In the genomic region with DNA sequence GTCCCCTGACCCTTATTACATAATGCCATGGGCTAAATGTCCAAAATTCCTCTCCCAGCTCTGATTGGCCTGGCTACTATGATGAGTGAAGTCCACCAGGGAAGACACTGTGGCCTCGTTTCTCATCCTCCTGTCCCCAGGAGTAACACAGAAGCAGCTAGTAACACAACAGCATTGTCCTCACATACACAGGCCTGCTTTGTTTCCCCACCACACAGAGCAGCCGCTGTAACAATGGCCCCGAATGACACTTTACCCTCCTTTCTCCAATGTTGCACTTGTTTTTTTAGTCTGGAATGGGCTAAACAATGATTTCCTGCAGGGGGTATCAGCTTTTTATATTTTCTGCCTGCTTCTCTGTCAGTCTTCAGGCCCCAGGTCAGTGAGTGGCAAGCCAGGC, we compare ENCODE assay signal across 16 cellular contexts. TPM values are rescaled to one million over a fixed set of nuclear protein-coding genes. Genes with fewer than 3 reads are reported as not detected.
DNase-seq lines count a peak whose midpoint lies in the region; ATAC-seq and TF ChIP-seq lines count a peak whose summit lies in the region.
"Had no signal": no experiment of that assay in that cellular context is flagged by ENCODE, and none has a peak within 500 bp of the region (broad histone marks: within the 10 kb centered on the region; RNA-seq: fewer than 3 reads in every experiment).

A gene with protein sequence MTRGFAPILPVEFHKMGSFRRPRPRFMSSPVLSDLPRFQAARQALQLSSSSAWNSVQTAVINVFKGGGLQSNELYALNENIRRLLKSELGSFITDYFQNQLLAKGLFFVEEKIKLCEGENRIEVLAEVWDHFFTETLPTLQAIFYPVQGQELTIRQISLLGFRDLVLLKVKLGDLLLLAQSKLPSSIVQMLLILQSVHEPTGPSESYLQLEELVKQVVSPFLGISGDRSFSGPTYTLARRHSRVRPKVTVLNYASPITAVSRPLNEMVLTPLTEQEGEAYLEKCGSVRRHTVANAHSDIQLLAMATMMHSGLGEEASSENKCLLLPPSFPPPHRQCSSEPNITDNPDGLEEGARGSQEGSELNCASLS (plus strand): TSS at position 363 of the 400 bp plus-strand sequence. CDS start 104,834 bp downstream, outside the sequence.

- H3K27ac Mint-ChIP-seq in osteocyte (ENCODE audit: unreplicated experiment) (peak within 1 kb of the TSS; percentile 19), Calu3 (ENCODE audit: unreplicated experiment) (no peak within 1 kb of the TSS)
- H3K27ac Mint-ChIP-seq in naive thymus-derived CD4-positive, alpha-beta T cell = no peak within 1 kb of the TSS
- H3K27ac Mint-ChIP-seq: activated CD8-positive, alpha-beta T cell treated with anti-CD3 and anti-CD28 coated beads for 36 hours had no signal

- H3K4me1 ChIP-seq in ACC112 (ENCODE audit: control insufficient read depth, insufficient read depth, low read length, unreplicated experiment) = peaks cover 18% of the 10 kb centered on the region
- peaks cover 10% of the 10 kb centered on the region for H3K4me1 ChIP-seq in SJSA1 (replicated peaks)
- no peaks in the 10 kb centered on the region for H3K4me1 ChIP-seq in naive thymus-derived CD4-positive, alpha-beta T cell (ENCODE audit: control insufficient read depth in 2 of 2, insufficient read depth in 2 of 2, low read length in 2 of 2)
- no peaks in the 10 kb centered on the region for H3K4me1 ChIP-seq in prostate gland (replicated peaks)
- H3K4me1 ChIP-seq: adrenal gland had no signal

- ATAC-seq in left lobe of liver = no peak
- no peak for ATAC-seq in naive thymus-derived CD4-positive, alpha-beta T cell
- ATAC-seq: activated CD8-positive, alpha-beta T cell treated with anti-CD3 and anti-CD28 coated beads for 36 hours; stimulated activated naive CD8-positive, alpha-beta T cell treated with anti-CD3 and anti-CD28 coated beads, Interleukin-15, Interleukin-2, amounts not matched to agents 100 U/mL and 50 U/mL, for 24 hours had no signal

- WGBS in prostate gland = 78% methylated on average over 3 of the region's 3 CpGs

- H3K27me3 ChIP-seq in ACC112 (ENCODE audit: insufficient read depth, low read length) (no peaks in the 10 kb centered on the region), SJSA1 (replicated peaks) (no peaks in the 10 kb centered on the region), prostate gland (replicated peaks; ENCODE audit: insufficient read depth) (no peaks in the 10 kb centered on the region)
- H3K27me3 ChIP-seq in naive thymus-derived CD4-positive, alpha-beta T cell (ENCODE audit: control insufficient read depth in 2 of 2, insufficient read depth in 2 of 2, low read length in 2 of 2) = no peaks in the 10 kb centered on the region
- H3K27me3 ChIP-seq: adrenal gland had no signal

- H3K9me3 ChIP-seq in SJSA1 (replicated peaks) (no peaks in the 10 kb centered on the region), prostate gland (no peaks in the 10 kb centered on the region)
- no peaks in the 10 kb centered on the region for H3K9me3 ChIP-seq in naive thymus-derived CD4-positive, alpha-beta T cell (ENCODE audit: control insufficient read depth in 2 of 3, low read length in 3 of 3)
- H3K9me3 ChIP-seq: adrenal gland had no signal

- H3K27me3 Mint-ChIP-seq in osteocyte (ENCODE audit: unreplicated experiment) (no peaks in the 10 kb centered on the region), Calu3 (ENCODE audit: unreplicated experiment) (peaks cover 35% of the 10 kb centered on the region)
- peaks cover 0 to 6% (median 1%) of the 10 kb centered on the region in 5 donors for H3K27me3 Mint-ChIP-seq in naive thymus-derived CD4-positive, alpha-beta T cell

- H3K27ac ChIP-seq in ACC112 (ENCODE audit: low read depth, low read length) (peak within 1 kb of the TSS; percentile 66), SJSA1 (no peak within 1 kb of the TSS), prostate gland (no peak within 1 kb of the TSS)
- no peak within 1 kb of the TSS for H3K27ac ChIP-seq in naive thymus-derived CD4-positive, alpha-beta T cell (ENCODE audit: low read depth, low read length)
- H3K27ac ChIP-seq: adrenal gland, SK-N-MC had no signal

- no peak for TF ChIP-seq POLR2A in prostate gland (IDR thresholded peaks at IDR 0.05)

- no peak within 1 kb of the TSS for H3K4me3 Mint-ChIP-seq in osteocyte (ENCODE audit: unreplicated experiment)
- no peak within 1 kb of the TSS for H3K4me3 Mint-ChIP-seq in naive thymus-derived CD4-positive, alpha-beta T cell
- no peak within 1 kb of the TSS for H3K4me3 Mint-ChIP-seq in Calu3 (ENCODE audit: low read depth, unreplicated experiment)
- H3K4me3 Mint-ChIP-seq: activated CD8-positive, alpha-beta T cell treated with anti-CD3 and anti-CD28 coated beads for 36 hours; neural crest cell had no signal

- no TSS peak for BruUV-seq in Calu3 (replicated peaks; lab: Mats Ljungman, UMichigan)

- POLR2A ChIA-PET in naive thymus-derived CD4-positive, alpha-beta T cell (lab: Charles Lee) = no interaction called here

- H3K4me1 Mint-ChIP-seq in osteocyte (ENCODE audit: unreplicated experiment) (peaks cover 31% of the 10 kb centered on the region), Calu3 (ENCODE audit: low read depth, unreplicated experiment) (no peaks in the 10 kb centered on the region)
- peaks cover 0 to 5% (median 0%) of the 10 kb centered on the region in 7 donors for H3K4me1 Mint-ChIP-seq in naive thymus-derived CD4-positive, alpha-beta T cell

- no peak for DNase-seq in SJSA1 (ENCODE audit: low read depth in 1 of 2, low spot score in 2 of 2)
- no peak for DNase-seq in glomerular endothelial cell (ENCODE audit: extremely low read depth, low read depth, low spot score)
- DNase-seq in osteocyte (ENCODE audit: extremely low spot score, unreplicated experiment) = no peak
- DNase-seq in left lobe of liver (ENCODE audit: low spot score) = no peak
- DNase-seq in naive thymus-derived CD4-positive, alpha-beta T cell = no peak
- DNase-seq in Calu3 = no peak
- no peak for DNase-seq in prostate gland (ENCODE audit: low spot score)
- DNase-seq: activated CD8-positive, alpha-beta T cell treated with anti-CD3 and anti-CD28 coated beads for 36 hours; adrenal gland; NCI-H1436; NCI-H748 treated with DMSO at 0.1 percent for 48 hours; stimulated activated CD4-positive, alpha-beta T cell treated with anti-CD3 and anti-CD28 coated beads, Interleukin-2, amount 100 ng/mL, for 24 hours; stimulated activated naive CD8-positive, alpha-beta T cell treated with anti-CD3 and anti-CD28 coated beads, Interleukin-15, Interleukin-2, amounts not matched to agents 100 U/mL and 50 U/mL, for 24 hours had no signal

- TF ChIP-seq CTCF in osteocyte (IDR thresholded peaks at IDR 0.05) (no peak), Calu3 (IDR thresholded peaks at IDR 0.05; ENCODE audit: unreplicated experiment) (no peak), prostate gland (IDR thresholded peaks at IDR 0.05) (no peak)

- H3K36me3 Mint-ChIP-seq in osteocyte (ENCODE audit: unreplicated experiment) (no peaks in the 10 kb centered on the region), Calu3 (ENCODE audit: insufficient read depth, unreplicated experiment) (no peaks in the 10 kb centered on the region)
- no peaks in the 10 kb centered on the region for H3K36me3 Mint-ChIP-seq in naive thymus-derived CD4-positive, alpha-beta T cell

- intact Hi-C loops in naive thymus-derived CD4-positive, alpha-beta T cell (cut with micrococcal nuclease) = no loop called here
- intact Hi-C loops in Calu3 (cut with micrococcal nuclease; ENCODE audit: unreplicated experiment) = no loop called here
- intact Hi-C loops in prostate gland (cut with DNase I) = no loop called here

- H3K9me3 Mint-ChIP-seq in osteocyte (ENCODE audit: unreplicated experiment) = no peaks in the 10 kb centered on the region
- no peaks in the 10 kb centered on the region for H3K9me3 Mint-ChIP-seq in naive thymus-derived CD4-positive, alpha-beta T cell
- H3K9me3 Mint-ChIP-seq in Calu3 (ENCODE audit: low read depth, unreplicated experiment) = no peaks in the 10 kb centered on the region
- H3K9me3 Mint-ChIP-seq: activated CD8-positive, alpha-beta T cell treated with anti-CD3 and anti-CD28 coated beads for 36 hours; neural crest cell had no signal

- H3K79me2 ChIP-seq in ACC112 (ENCODE audit: control insufficient read depth, insufficient read depth, low read length, unreplicated experiment) = no peaks in the 10 kb centered on the region

- CTCF ChIA-PET in naive thymus-derived CD4-positive, alpha-beta T cell (lab: Charles Lee) = no interaction called here
- CTCF ChIA-PET in Calu3 (lab: Charles Lee) = no interaction called here

- H3K4me3 ChIP-seq in ACC112 (ENCODE audit: low read depth, low read length) (no peak within 1 kb of the TSS), SJSA1 (no peak within 1 kb of the TSS), prostate gland (no peak within 1 kb of the TSS)
- no peak within 1 kb of the TSS for H3K4me3 ChIP-seq in naive thymus-derived CD4-positive, alpha-beta T cell (ENCODE audit: low read length)
- H3K4me3 ChIP-seq: adrenal gland, SK-N-MC had no signal

- H3K36me3 ChIP-seq in ACC112 (ENCODE audit: insufficient read depth, low read length) (no peaks in the 10 kb centered on the region), SJSA1 (no peaks in the 10 kb centered on the region), prostate gland (no peaks in the 10 kb centered on the region)
- H3K36me3 ChIP-seq in naive thymus-derived CD4-positive, alpha-beta T cell (ENCODE audit: control insufficient read depth in 2 of 3, insufficient read depth in 3 of 3, low read length in 3 of 3) = no peaks in the 10 kb centered on the region
- H3K36me3 ChIP-seq: adrenal gland had no signal

- peak within 1 kb of the TSS; percentile 24 for H2AFZ ChIP-seq in ACC112 (ENCODE audit: low read length, unreplicated experiment)

RNA-seq across cellular contexts. Expression of the gene that starts here (rescaled TPM):
- total RNA-seq in SJSA1 (2014; rRNA removed; shearing (Covaris generic)) = 41.3 and 43.0 TPM in 2 replicates
- total RNA-seq in glomerular endothelial cell (34.6 and 54.1 TPM in 2 replicates), osteocyte (102 and 103 TPM in 2 replicates), left lobe of liver (2.1 TPM), Calu3 (2022) (1.2 and 5.2 TPM in 2 replicates), prostate gland (10 to 100 TPM in 1 of 2 donors, 1 to 10 TPM in 1; 4.0 to 10.1 TPM)
- total RNA-seq in naive thymus-derived CD4-positive, alpha-beta T cell = 10 to 100 TPM in 2 of 5 experiments, 1 to 10 TPM in 3; 2.0 to 47.6 (median 4.8) TPM
- under 1 TPM; 0.10 to 0.19 TPM for polyA plus RNA-seq in naive thymus-derived CD4-positive, alpha-beta T cell
